ENCODE assay signal across 9 cellular contexts in the genomic region with DNA sequence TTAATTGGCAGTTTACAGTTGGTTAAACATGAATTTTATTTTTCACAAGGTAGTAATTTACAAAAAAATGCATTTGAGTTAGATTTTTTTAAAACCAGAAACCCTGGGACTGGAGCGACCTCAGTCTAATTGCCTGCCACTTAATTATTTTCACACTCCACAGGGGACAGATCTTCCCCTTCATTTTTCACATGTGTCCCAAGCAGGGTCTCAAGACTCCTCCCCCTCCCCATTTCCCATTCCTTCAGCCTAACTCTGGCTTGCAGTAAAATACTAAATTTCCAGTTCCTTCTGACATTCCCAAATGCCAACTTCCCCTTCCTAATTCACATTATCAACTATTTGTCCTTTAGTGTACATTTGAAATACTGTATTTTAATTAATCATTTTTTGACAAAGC. TPM values are rescaled to one million over a fixed set of nuclear protein-coding genes. Genes with fewer than 3 reads are reported as not detected.
DNase-seq lines count a peak whose midpoint lies in the region; ATAC-seq, FAIRE-seq and TF ChIP-seq lines count a peak whose summit lies in the region.
"Had no signal": no experiment of that assay in that cellular context is flagged by ENCODE, and none has a peak within 500 bp of the region (broad histone marks: within the 10 kb centered on the region; RNA-seq: fewer than 3 reads in every experiment).

No MANE protein-coding gene starts in this region.

- TF ChIP-seq RAD21 in SK-N-SH (IDR thresholded peaks at IDR 0.05; ENCODE audit: low read length), result no peak

- TF ChIP-seq EP300 in SK-N-SH (IDR thresholded peaks at IDR 0.05; ENCODE audit: borderline replicate concordance in 1 of 2, low read depth in 1 of 2, low read length in 1 of 2), result no peak

- H3K36me3 ChIP-seq in SK-N-SH (replicated peaks in 1 of 2; ENCODE audit: control insufficient read depth in 1 of 2, insufficient read depth in 2 of 2, low read length in 1 of 2) (peaks cover 10 to 23% of the 10 kb centered on the region in 2 experiments), iPS-18a (ENCODE audit: control insufficient read depth, low read depth, low read length) (peaks cover 11% of the 10 kb centered on the region)

- FAIRE-seq in GM12892 (lab: Jason Lieb, UNC), result no peak
- FAIRE-seq: TTC549 had no signal

- CTCF ChIA-PET in SK-N-SH (lab: Yijun Ruan, JAX), result interaction anchor here (1.5 kb wide), 1 partner anchor 8 kb away, joined by 5 read pairs; no protein-coding TSS in a partner anchor
- CTCF ChIA-PET in activated CD4-positive, alpha-beta memory T cell treated with anti-CD3 and anti-CD28 coated beads for 36 hours (lab: Charles Lee), result no interaction called here

- no peak overlapping the region for H3K27ac Mint-ChIP-seq in activated CD4-positive, alpha-beta memory T cell treated with anti-CD3 and anti-CD28 coated beads for 36 hours
- H3K27ac Mint-ChIP-seq in stimulated activated memory B cell treated with anti-CD40 and anti-IgM and Interleukin-4, amounts not matched to agents 10 μg/mL and 1 μg/mL and 100 μg/mL, for 72 hours, result peak overlapping the region; percentile 97

- H3K27ac ChIP-seq in SK-N-SH (ENCODE audit: low read depth in 2 of 2, low read length in 1 of 2), result peak overlapping the region; percentile 68 to 90; a peak in 3 of 4 replicates
- H3K27ac ChIP-seq in iPS-18a (ENCODE audit: low read length), result peak overlapping the region; percentile 94

- POLR2A ChIA-PET in SK-N-SH (lab: Yijun Ruan, JAX), result interaction anchor here (0.9 to 1.3 kb wide), 2 partner anchors 9 to 53 kb away, joined by 3 to 4 read pairs; no protein-coding TSS in a partner anchor
- POLR2A ChIA-PET in activated CD4-positive, alpha-beta memory T cell treated with anti-CD3 and anti-CD28 coated beads for 36 hours (lab: Charles Lee), result interaction anchor here (1.6 kb wide), 1 partner anchor 129 kb away, joined by 10 read pairs; the partner anchor contains the start of gene ZNF107

- H3K4me2 ChIP-seq in SK-N-SH, result peak overlapping the region; percentile 85

- H2AFZ ChIP-seq in SK-N-SH (ENCODE audit: low read depth), result peak overlapping the region; percentile 83

- peak overlapping the region; percentile 78 to 84 for H3K4me3 ChIP-seq in SK-N-SH (ENCODE audit: low read depth in 2 of 2, low read length in 1 of 2)
- peak overlapping the region; percentile 98 for H3K4me3 ChIP-seq in iPS-18a (ENCODE audit: low read length)

- H3K4me3 Mint-ChIP-seq in activated CD4-positive, alpha-beta memory T cell treated with anti-CD3 and anti-CD28 coated beads for 36 hours, result peak overlapping the region; percentile 99
- peak overlapping the region; percentile 98 for H3K4me3 Mint-ChIP-seq in stimulated activated memory B cell treated with anti-CD40 and anti-IgM and Interleukin-4, amounts not matched to agents 10 μg/mL and 1 μg/mL and 100 μg/mL, for 72 hours

- H3K27me3 Mint-ChIP-seq in activated CD4-positive, alpha-beta memory T cell treated with anti-CD3 and anti-CD28 coated beads for 36 hours, result no peaks in the 10 kb centered on the region
- H3K27me3 Mint-ChIP-seq in stimulated activated memory B cell treated with anti-CD40 and anti-IgM and Interleukin-4, amounts not matched to agents 10 μg/mL and 1 μg/mL and 100 μg/mL, for 72 hours, result no peaks in the 10 kb centered on the region

- H3K9ac ChIP-seq in SK-N-SH (peak overlapping the region; percentile 87), iPS-18a (ENCODE audit: low read length) (peak overlapping the region; percentile 91)

- 16% methylated on average over 1 of the region's 1 CpG for WGBS in SK-N-SH (ENCODE audit: low lambda C conversion rate)

- no peaks in the 10 kb centered on the region for H3K9me3 Mint-ChIP-seq in activated CD4-positive, alpha-beta memory T cell treated with anti-CD3 and anti-CD28 coated beads for 36 hours
- no peaks in the 10 kb centered on the region for H3K9me3 Mint-ChIP-seq in stimulated activated memory B cell treated with anti-CD40 and anti-IgM and Interleukin-4, amounts not matched to agents 10 μg/mL and 1 μg/mL and 100 μg/mL, for 72 hours

- no peaks in the 10 kb centered on the region for H4K20me1 ChIP-seq in SK-N-SH (ENCODE audit: insufficient read depth)

- peaks cover 5 to 13% of the 10 kb centered on the region in 2 experiments; a peak in 2 of 4 replicates for H3K4me1 ChIP-seq in SK-N-SH (ENCODE audit: control insufficient read depth in 1 of 2, insufficient read depth in 2 of 2, low read depth in 1 of 2, low read length in 1 of 2)
- H3K4me1 ChIP-seq in iPS-18a (ENCODE audit: control insufficient read depth, low read depth, low read length), result peaks cover 3% of the 10 kb centered on the region

- H3F3A ChIP-seq in SK-N-SH (replicated peaks; ENCODE audit: insufficient read depth), result no peaks in the 10 kb centered on the region

- TF ChIP-seq CTCF in SK-N-SH (IDR thresholded peaks at IDR 0.05), result no peak

- DNase-seq in SK-N-SH (no peak), GM12892 (ENCODE audit: insufficient read length) (no peak), NCI-H1417 treated with DMSO at 0.1 percent for 48 hours (lab: John Stamatoyannopoulos, UW) (no peak)
- no peak for DNase-seq in activated CD4-positive, alpha-beta memory T cell treated with anti-CD3 and anti-CD28 coated beads for 36 hours

- H3K79me2 ChIP-seq in SK-N-SH (ENCODE audit: insufficient read depth), result peaks cover 57% of the 10 kb centered on the region

- intact Hi-C loops in activated CD4-positive, alpha-beta memory T cell treated with anti-CD3 and anti-CD28 coated beads for 36 hours (cut with micrococcal nuclease), result loop anchor here (2.0 to 10.0 kb wide), 2 partner anchors 128 to 230 kb away; partner anchors contain the start of genes ZNF107 and ZNF680

- no peak for ATAC-seq in SK-N-SH treated with all-trans-retinoic acid at 6 μM for 48 hours
- no peak for ATAC-seq in stimulated activated memory B cell treated with anti-CD40 and anti-IgM and Interleukin-4, amounts not matched to agents 10 μg/mL and 1 μg/mL and 100 μg/mL, for 72 hours
- no peak for ATAC-seq in GM18873 (IDR thresholded peaks at IDR 0.05; ENCODE audit: low FRiP score, unreplicated experiment)

- H3K4me1 Mint-ChIP-seq in activated CD4-positive, alpha-beta memory T cell treated with anti-CD3 and anti-CD28 coated beads for 36 hours (ENCODE audit: low read depth), result peaks cover 26% of the 10 kb centered on the region
- H3K4me1 Mint-ChIP-seq in stimulated activated memory B cell treated with anti-CD40 and anti-IgM and Interleukin-4, amounts not matched to agents 10 μg/mL and 1 μg/mL and 100 μg/mL, for 72 hours, result peaks cover 28% of the 10 kb centered on the region

- no peaks in the 10 kb centered on the region for H3K9me2 ChIP-seq in SK-N-SH

- H3K27me3 ChIP-seq in SK-N-SH (ENCODE audit: insufficient read depth) (no peaks in the 10 kb centered on the region), iPS-18a (ENCODE audit: control insufficient read depth, insufficient read depth, low read length) (no peaks in the 10 kb centered on the region)

- H3K9me3 ChIP-seq in SK-N-SH (no peaks in the 10 kb centered on the region), iPS-18a (ENCODE audit: control insufficient read depth, low read depth, low read length) (no peaks in the 10 kb centered on the region)

- TF ChIP-seq POLR2A in GM12892 (IDR thresholded peaks at IDR 0.05; ENCODE audit: low read depth, low read length), result no peak

- peaks cover 25% of the 10 kb centered on the region for H3K36me3 Mint-ChIP-seq in activated CD4-positive, alpha-beta memory T cell treated with anti-CD3 and anti-CD28 coated beads for 36 hours
- H3K36me3 Mint-ChIP-seq in stimulated activated memory B cell treated with anti-CD40 and anti-IgM and Interleukin-4, amounts not matched to agents 10 μg/mL and 1 μg/mL and 100 μg/mL, for 72 hours, result peaks cover 21% of the 10 kb centered on the region

TF ChIP-seq in SK-N-SH, 30 proteins besides CTCF, POLR2A, EP300 and RAD21:
- TF ChIP-seq JUND (IDR thresholded peaks at IDR 0.05) (no peak), MXI1 (IDR thresholded peaks at IDR 0.05; ENCODE audit: low read depth, low read length) (no peak)

TF ChIP-seq in SK-N-SH treated with all-trans-retinoic acid at 6 μM for 48 hours, 23 proteins besides CTCF, POLR2A, EP300 and RAD21:
- no peak for TF ChIP-seq ZFP30 (CRISPR knock-in tag; IDR thresholded peaks at IDR 0.05)

RNA-seq across cellular contexts. Expression of gene ZNF138, which starts 0.9 kb away (rescaled TPM):
- polyA plus RNA-seq in SK-N-SH (2012; rRNA removed), result 4.9 and 6.6 TPM in 2 replicates
- polyA plus RNA-seq in SK-N-SH (2012; cell fraction: cytosol; rRNA removed), result 7.1 and 9.2 TPM in 2 replicates
- polyA plus RNA-seq in SK-N-SH (2012; cell fraction: nucleus; rRNA removed), result 5.3 and 8.5 TPM in 2 replicates
- 10 to 100 TPM; 10.3 to 10.5 TPM for total RNA-seq in activated CD4-positive, alpha-beta memory T cell treated with anti-CD3 and anti-CD28 coated beads for 36 hours
- 13.0 TPM for polyA plus RNA-seq in GM12892 (2012; ENCODE audit: missing spikeins)
